ENCODE assay signal across 8 cellular contexts in the genomic region with DNA sequence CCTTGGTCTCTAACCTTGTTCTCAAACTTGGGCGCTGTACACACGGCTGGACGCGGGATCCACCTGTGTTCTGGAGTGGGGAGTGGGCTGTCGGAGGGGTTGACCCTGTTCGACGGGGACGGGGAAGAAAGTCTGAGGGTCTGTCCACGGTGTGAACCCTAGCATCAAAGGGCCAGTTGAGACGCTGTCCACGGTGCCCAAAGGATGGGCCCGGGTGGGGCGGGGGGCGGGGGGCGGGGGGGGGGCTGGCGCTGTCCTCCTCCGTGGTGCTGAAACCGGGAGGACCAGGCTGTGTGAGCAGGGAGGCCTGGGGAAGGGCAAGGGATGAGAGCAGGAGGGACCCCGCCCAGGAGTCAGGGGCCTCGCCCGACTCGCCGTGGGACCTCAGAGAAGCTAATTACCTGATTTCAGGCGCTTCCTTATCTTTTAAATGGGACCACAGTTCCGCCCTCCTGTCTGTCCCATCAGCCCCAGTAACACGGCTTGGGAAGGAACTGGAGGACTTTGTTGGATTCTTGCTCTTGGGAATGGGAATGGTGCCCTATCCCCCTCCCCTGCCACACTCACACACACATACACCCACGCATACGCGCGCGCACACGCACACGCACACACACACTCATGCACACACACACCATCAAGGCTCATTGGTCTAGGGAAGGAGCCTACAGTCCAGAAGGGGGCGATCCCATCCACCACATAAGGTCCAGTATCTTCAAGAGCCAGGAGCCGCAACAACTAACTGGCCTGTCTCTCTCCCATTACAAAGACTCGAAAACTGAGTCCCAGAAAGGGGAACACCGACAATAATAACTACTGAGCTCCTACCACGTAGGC. TPM values are rescaled to one million over a fixed set of nuclear protein-coding genes. Genes with fewer than 3 reads are reported as not detected.
DNase-seq lines count a peak whose midpoint lies in the region; ATAC-seq and TF ChIP-seq lines count a peak whose summit lies in the region.

No MANE protein-coding gene starts in this region.

- H3K9ac ChIP-seq in GM23248, result no peak overlapping the region

- H3K9me2 ChIP-seq in GM23248 (ENCODE audit: insufficient read depth), result no peaks in the 10 kb centered on the region

- H3F3A ChIP-seq in GM23248 (ENCODE audit: insufficient read depth), result 0 out of 2 replicates have a peak, but pooled peaks cover 4% of the 10 kb centered on the region

- H3K4me1 Mint-ChIP-seq in CD8-positive, alpha-beta T cell (ENCODE audit: low read depth), result peaks cover 13% of the 10 kb centered on the region

- H3K4me2 ChIP-seq in GM23248 (ENCODE audit: unreplicated experiment), result peak overlapping the region; percentile 60

- CTCF ChIA-PET in CD8-positive, alpha-beta T cell (lab: Charles Lee), result interaction anchor here (0.7 kb wide), 1 partner anchor 91 kb away, joined by 3 read pairs; no protein-coding TSS in a partner anchor

- no peaks in the 10 kb centered on the region for H3K9me3 ChIP-seq in CD8-positive, alpha-beta T cell (ENCODE audit: low read length)
- no peaks in the 10 kb centered on the region for H3K9me3 ChIP-seq in GM23248 (ENCODE audit: low read depth)
- no peaks in the 10 kb centered on the region for H3K9me3 ChIP-seq in transverse colon

- no peak for TF ChIP-seq EP300 in transverse colon (IDR thresholded peaks at IDR 0.05; ENCODE audit: low read depth)

- H3K27me3 Mint-ChIP-seq in CD8-positive, alpha-beta T cell (ENCODE audit: low read depth), result peaks cover 54% of the 10 kb centered on the region

- no peaks in the 10 kb centered on the region for H3K4me1 ChIP-seq in CD8-positive, alpha-beta T cell (ENCODE audit: insufficient read depth, low read length)
- H3K4me1 ChIP-seq in GM23248 (ENCODE audit: insufficient read depth) (peaks cover 1% of the 10 kb centered on the region), transverse colon (peaks cover 0 to 14% (median 12%) of the 10 kb centered on the region in 4 donors)

- in situ Hi-C loops in GM23248 (cut with MboI), result no loop called here
- in situ Hi-C loops in transverse colon (cut with MboI; ENCODE audit: low pct_ligation_motif_present in 1 of 4, low pct_unique_long_range_greater_than_20kb in 1 of 4, low sequenced_read_pairs in 3 of 4), result no loop called here

- no peak for DNase-seq in CD8-positive, alpha-beta T cell
- DNase-seq in GM23248, result peak; percentile 81
- peak; percentile 73 to 87 for DNase-seq in NCI-H526 (lab: John Stamatoyannopoulos, UW)
- DNase-seq in cerebellar cortex (ENCODE audit: low spot score), result peak; percentile 78
- DNase-seq in kidney tubule cell (ENCODE audit: low spot score), result peak; percentile 62
- DNase-seq in transverse colon, result no peak
- DNase-seq in amniotic stem cell (lab: John Stamatoyannopoulos, UW), result no peak

- no peak for TF ChIP-seq CTCF in CD8-positive, alpha-beta T cell (IDR thresholded peaks at IDR 0.05)
- peak in 4 of 5 experiments; percentile 13 to 38 (median 30) for TF ChIP-seq CTCF in transverse colon (IDR thresholded peaks at IDR 0.05)

- H3K27ac ChIP-seq in CD8-positive, alpha-beta T cell (ENCODE audit: low read depth, low read length), result no peak overlapping the region
- H3K27ac ChIP-seq in GM23248, result no peak overlapping the region
- no peak overlapping the region for H3K27ac ChIP-seq in transverse colon

- no peaks in the 10 kb centered on the region for H3K36me3 ChIP-seq in CD8-positive, alpha-beta T cell (ENCODE audit: insufficient read depth, low read length)
- H3K36me3 ChIP-seq in GM23248 (ENCODE audit: low read depth) (no peaks in the 10 kb centered on the region), transverse colon (no peaks in the 10 kb centered on the region)

- POLR2A ChIA-PET in CD8-positive, alpha-beta T cell (lab: Charles Lee), result no interaction called here

- no peaks in the 10 kb centered on the region for H3K9me3 Mint-ChIP-seq in CD8-positive, alpha-beta T cell

- TF ChIP-seq POLR2A in transverse colon (IDR thresholded peaks at IDR 0.05), result no peak

- H3K79me2 ChIP-seq in GM23248 (ENCODE audit: insufficient read depth), result no peaks in the 10 kb centered on the region

- peak overlapping the region; percentile 42 for H3K4me3 Mint-ChIP-seq in CD8-positive, alpha-beta T cell

- no peaks in the 10 kb centered on the region for H4K20me1 ChIP-seq in GM23248 (ENCODE audit: insufficient read depth)

- H3K36me3 Mint-ChIP-seq in CD8-positive, alpha-beta T cell, result no peaks in the 10 kb centered on the region

- ATAC-seq in CD8-positive, alpha-beta T cell, result peak; percentile 40
- no peak for ATAC-seq in HG02852 (IDR thresholded peaks at IDR 0.05; ENCODE audit: unreplicated experiment)

- intact Hi-C loops in CD8-positive, alpha-beta T cell (cut with DNase I, micrococcal nuclease), result loop anchor here in 1 of 2 experiments (2.0 kb wide), 1 partner anchor 91 kb away; no protein-coding TSS in a partner anchor
- intact Hi-C loops in transverse colon (cut with DNase I; ENCODE audit: low total_unique reads), result no loop called here

- no peak overlapping the region; the same call in 1 of the 2 replicates for H2AFZ ChIP-seq in GM23248

- no peak overlapping the region for H3K4me3 ChIP-seq in CD8-positive, alpha-beta T cell (ENCODE audit: low read depth, low read length)
- peak overlapping the region; percentile 75 for H3K4me3 ChIP-seq in GM23248
- H3K4me3 ChIP-seq in transverse colon, result peak overlapping the region in 1 of 4 donors; percentile 36

- H3K27ac Mint-ChIP-seq in CD8-positive, alpha-beta T cell, result peak overlapping the region; percentile 52

- peaks cover 14% of the 10 kb centered on the region for H3K27me3 ChIP-seq in CD8-positive, alpha-beta T cell (ENCODE audit: insufficient read depth, low read length)
- H3K27me3 ChIP-seq in GM23248 (replicated peaks; ENCODE audit: insufficient read depth), result peaks cover 13% of the 10 kb centered on the region
- H3K27me3 ChIP-seq in transverse colon, result peaks cover 68% of the 10 kb centered on the region

- 5 to 7% methylated on average over 34 to 38 of the region's 38 CpGs for WGBS in GM23248 (ENCODE audit: low coverage in 1 of 2, low lambda C conversion rate in 2 of 2, missing lambda C conversion rate in 2 of 2), 2 experiments
- 20 to 25% methylated on average over 1 to 29 of the region's 38 CpGs for WGBS in transverse colon (ENCODE audit: low coverage in 1 of 2), 2 donors

RNA-seq across cellular contexts. Expression of a gene that starts 1.0 kb away (rescaled TPM):
- not detected for total RNA-seq in CD8-positive, alpha-beta T cell
- total RNA-seq in GM23248 (2014; rRNA removed; shearing (Covaris generic)), result 6.2 and 9.2 TPM in 2 replicates
- 4.1 and 5.1 TPM in 2 replicates for polyA plus RNA-seq in GM23248 (2016; fragmentation: Nextera tagmentation; extraction: Ambion mirVana)
- 1 to 10 TPM in 3 of 4 donors, not detected in 1; 3.0 to 6.6 (median 3.0) TPM for total RNA-seq in transverse colon

Comparison
In these comparisons a context has a peak if more than half of its experiments do, and no peak if none do; other contexts are left out.
1. DNase-seq: peak in GM23248 (single experiment), NCI-H526 (2 of 2), cerebellar cortex (single experiment) and kidney tubule cell (single experiment); none in CD8-positive, alpha-beta T cell (0 of 7), transverse colon (single experiment) and amniotic stem cell (single experiment).